In the genomic region with DNA sequence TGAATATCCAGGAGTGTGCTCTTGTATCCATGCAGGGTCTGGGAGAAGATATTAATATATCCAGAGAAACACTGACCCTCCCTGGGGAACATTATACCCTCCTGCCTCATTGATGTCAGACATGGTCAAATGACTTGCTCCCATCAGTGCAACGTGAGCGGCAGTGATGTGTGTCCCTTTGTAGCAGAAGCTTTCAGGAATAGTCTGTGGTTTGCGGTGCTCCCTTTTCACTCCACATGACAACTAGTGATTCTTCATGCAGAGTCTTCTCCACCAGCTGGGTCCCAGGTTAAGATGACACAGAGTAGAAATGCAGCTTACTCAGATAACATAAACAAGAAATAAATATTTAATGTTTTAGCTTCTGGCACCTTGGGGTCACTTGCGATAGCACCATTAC, we compare ENCODE assay signal across 16 cellular contexts. TPM values are rescaled to one million over a fixed set of nuclear protein-coding genes. Genes with fewer than 3 reads are reported as not detected.
DNase-seq lines count a peak whose midpoint lies in the region; ATAC-seq and TF ChIP-seq lines count a peak whose summit lies in the region.
"Had no signal": no experiment of that assay in that cellular context is flagged by ENCODE, and none has a peak within 500 bp of the region (broad histone marks: within the 10 kb centered on the region; RNA-seq: fewer than 3 reads in every experiment).

No MANE protein-coding gene starts in this region.

- TF ChIP-seq CTCF in Peyer's patch (IDR thresholded peaks at IDR 0.05) (no peak), neutrophil (IDR thresholded peaks at IDR 0.05) (no peak), right lobe of liver (IDR thresholded peaks at IDR 0.05) (no peak)

- H3K4me1 ChIP-seq in BLaER1 treated with 17β-estradiol and CSF1 and Interleukin-3, amounts not matched to agents 10 nM and 100 nM = peaks cover 49 to 99% (median 85%) of the 10 kb centered on the region in 10 experiments
- peaks cover 0 to 61% (median 5%) of the 10 kb centered on the region in 4 donors for H3K4me1 ChIP-seq in Peyer's patch
- H3K4me1 ChIP-seq in neutrophil (ENCODE audit: control insufficient read depth in 1 of 2, insufficient read depth in 1 of 2, low read depth in 1 of 2, low read length in 1 of 2) = peaks cover 66 to 75% of the 10 kb centered on the region in 2 experiments
- H3K4me1 ChIP-seq in right lobe of liver = no peaks in the 10 kb centered on the region

- H3K4me3 ChIP-seq in BLaER1 treated with 17β-estradiol and CSF1 and Interleukin-3, amounts not matched to agents 10 nM and 100 nM = peak overlapping the region in 2 of 10 experiments; percentile 1 to 9; a peak in 2 of 20 replicates
- no peak overlapping the region for H3K4me3 ChIP-seq in Peyer's patch
- H3K4me3 ChIP-seq in neutrophil (ENCODE audit: low read depth in 1 of 2, low read length in 1 of 2) = no peak overlapping the region
- no peak overlapping the region for H3K4me3 ChIP-seq in right lobe of liver

- intact Hi-C loops in right lobe of liver (cut with DNase I) = no loop called here

- ATAC-seq in HG03064 (IDR thresholded peaks at IDR 0.05; ENCODE audit: low read depth, unreplicated experiment) (peak; percentile 45), GM21423 (IDR thresholded peaks at IDR 0.05; ENCODE audit: unreplicated experiment) (no peak), right lobe of liver (no peak)
- ATAC-seq: HCT116 had no signal

- no peaks in the 10 kb centered on the region for H3K27me3 ChIP-seq in BLaER1 treated with 17β-estradiol and CSF1 and Interleukin-3, amounts not matched to agents 10 nM and 100 nM
- H3K27me3 ChIP-seq in Peyer's patch (no peaks in the 10 kb centered on the region), neutrophil (no peaks in the 10 kb centered on the region), right lobe of liver (no peaks in the 10 kb centered on the region)

- DNase-seq in Peyer's patch = no peak
- DNase-seq in GM19238 (ENCODE audit: insufficient read length, low spot score) = no peak
- no peak for DNase-seq in right lobe of liver
- DNase-seq: Caco-2; CD4-positive, alpha-beta T cell; GOT3; H7; HFFc6; KBM-7 had no signal

- TF ChIP-seq POLR2A in Peyer's patch (IDR thresholded peaks at IDR 0.05) (no peak), right lobe of liver (IDR thresholded peaks at IDR 0.05) (no peak)

- H3K4me2 ChIP-seq in BLaER1 treated with 17β-estradiol and CSF1 and Interleukin-3, amounts not matched to agents 10 nM and 100 nM = peak overlapping the region; percentile 32 to 87 (median 74)

- H3K36me3 ChIP-seq in BLaER1 treated with 17β-estradiol and CSF1 and Interleukin-3, amounts not matched to agents 10 nM and 100 nM = no peaks in the 10 kb centered on the region
- no peaks in the 10 kb centered on the region for H3K36me3 ChIP-seq in Peyer's patch
- H3K36me3 ChIP-seq in neutrophil = peaks cover 5% of the 10 kb centered on the region
- no peaks in the 10 kb centered on the region for H3K36me3 ChIP-seq in right lobe of liver

- WGBS in right lobe of liver (ENCODE audit: insufficient coverage, low coverage, low lambda C conversion rate, missing lambda C conversion rate) = 78% methylated on average over 4 of the region's 4 CpGs

- H4K20me1 ChIP-seq in BLaER1 treated with 17β-estradiol and CSF1 and Interleukin-3, amounts not matched to agents 10 nM and 100 nM = no peaks in the 10 kb centered on the region

- H3K27ac ChIP-seq in BLaER1 treated with 17β-estradiol and CSF1 and Interleukin-3, amounts not matched to agents 10 nM and 100 nM = peak overlapping the region in 7 of 11 experiments; percentile 34 to 60 (median 46); a peak in 12 of 22 replicates
- H3K27ac ChIP-seq in Peyer's patch = peak overlapping the region in 3 of 4 donors; percentile 30 to 85 (median 68)
- peak overlapping the region; percentile 82 for H3K27ac ChIP-seq in neutrophil
- H3K27ac ChIP-seq in right lobe of liver = no peak overlapping the region
- H3K27ac ChIP-seq: C4-2B had no signal

- H3K9ac ChIP-seq in BLaER1 treated with 17β-estradiol and CSF1 and Interleukin-3, amounts not matched to agents 10 nM and 100 nM = peak overlapping the region in 3 of 11 experiments; percentile 6 to 9 (median 9); a peak in 1 of 22 replicates

- H3K9me3 ChIP-seq in BLaER1 treated with 17β-estradiol and CSF1 and Interleukin-3, amounts not matched to agents 10 nM and 100 nM (replicated peaks in 1 of 11) = peaks cover 0 to 23% (median 10%) of the 10 kb centered on the region in 11 experiments; a peak in 13 of 22 replicates
- H3K9me3 ChIP-seq in Peyer's patch (no peaks in the 10 kb centered on the region), neutrophil (no peaks in the 10 kb centered on the region), right lobe of liver (no peaks in the 10 kb centered on the region)
- H3K9me3 ChIP-seq: Caco-2 had no signal

RNA-seq across cellular contexts. Expression of gene LYPD8, which starts 31.9 kb away (rescaled TPM):
- total RNA-seq in Peyer's patch = 10 to 100 TPM in 3 of 4 donors, not detected in 1; 28.5 to 53.8 (median 34.7) TPM
- total RNA-seq in right lobe of liver = not detected
- total RNA-seq: B cell; Caco-2; CD4-positive, alpha-beta T cell; H7 had no signal

RNA-seq across cellular contexts. Expression of gene SH3BP5L, which starts 38.3 kb away (rescaled TPM):
- total RNA-seq in Peyer's patch = 10 to 100 TPM; 19.0 to 60.6 (median 51.5) TPM
- 10 to 100 TPM in 5 of 6 experiments, 1 to 10 TPM in 1; 9.8 to 13.1 (median 12.4) TPM for total RNA-seq in right lobe of liver

RNA-seq across cellular contexts. Expression of gene ZNF672, which starts 50.6 kb away (rescaled TPM):
- total RNA-seq in Peyer's patch = 10 to 100 TPM; 48.4 to 64.4 (median 60.5) TPM
- total RNA-seq in right lobe of liver = 10 to 100 TPM; 16.9 to 24.3 (median 19.4) TPM

Comparison
In these comparisons a context has a peak if more than half of its experiments do, and no peak if none do; other contexts are left out.
1. H3K27ac ChIP-seq: peak in BLaER1 treated with 17β-estradiol and CSF1 and Interleukin-3, amounts not matched to agents 10 nM and 100 nM (7 of 11), Peyer's patch (3 of 4) and neutrophil (single experiment); none in right lobe of liver (0 of 3).